8 cellular contexts compared by ENCODE assay signal in genomic region chr1:236143104-236143948, GRCh38. TPM values are rescaled to one million over a fixed set of nuclear protein-coding genes. Genes with fewer than 3 reads are reported as not detected.
DNase-seq lines count a peak whose midpoint lies in the region; ATAC-seq and TF ChIP-seq lines count a peak whose summit lies in the region.

No MANE protein-coding gene starts in this region.

- no peak overlapping the region for H3K27ac ChIP-seq in DOHH2 (ENCODE audit: low read depth, low read length)

- DNase-seq in LHCN-M2 (ENCODE audit: low read depth) (peak; percentile 48), foreskin fibroblast (peak; percentile 82 to 91), non-pigmented ciliary epithelial cell (ENCODE audit: low read depth) (peak; percentile 37), NCI-H1930 (lab: John Stamatoyannopoulos, UW) (no peak), SK-N-DZ (ENCODE audit: low spot score) (no peak)
- no peak for DNase-seq in activated T-cell treated with anti-CD3 and anti-CD28 coated beads, Interleukin-2, amount 50 U/mL, for 4 hours

- no peaks in the 10 kb centered on the region for H3K36me3 ChIP-seq in DOHH2 (ENCODE audit: control insufficient read depth, low read length)

- peaks cover 2% of the 10 kb centered on the region for H3K36me3 Mint-ChIP-seq in activated T-cell treated with anti-CD3 and anti-CD28 coated beads, Interleukin-2, amount 50 U/mL, for 4 hours (ENCODE audit: insufficient read depth)

- no peak for TF ChIP-seq CTCF in DOHH2 (IDR thresholded peaks at IDR 0.05; ENCODE audit: low read depth, low read length, poor library complexity, severe bottlenecking)
- TF ChIP-seq CTCF in foreskin fibroblast (IDR thresholded peaks at IDR 0.05; ENCODE audit: low read depth, low read length): no peak

- H3K27me3 ChIP-seq in DOHH2 (ENCODE audit: control insufficient read depth, low read length): peaks cover 40% of the 10 kb centered on the region

- ATAC-seq in GM21528 (IDR thresholded peaks at IDR 0.05; ENCODE audit: low FRiP score, unreplicated experiment): peak; percentile 35
- ATAC-seq in activated T-cell treated with anti-CD3 and anti-CD28 coated beads, Interleukin-2, amount 50 U/mL, for 4 hours: peak; percentile 60 to 65

- peak overlapping the region; percentile 66 for H3K4me2 ChIP-seq in DOHH2 (ENCODE audit: low read length)

- H3K79me2 ChIP-seq in DOHH2 (ENCODE audit: control insufficient read depth, low read length): peaks cover 15% of the 10 kb centered on the region

- no peaks in the 10 kb centered on the region for H3K9me3 ChIP-seq in DOHH2 (ENCODE audit: control insufficient read depth, insufficient read depth, low read length)

- peaks cover 9% of the 10 kb centered on the region for H4K20me1 ChIP-seq in DOHH2 (ENCODE audit: control insufficient read depth, insufficient read depth, low read depth, low read length)

- peaks cover 25% of the 10 kb centered on the region for H3K27me3 Mint-ChIP-seq in activated T-cell treated with anti-CD3 and anti-CD28 coated beads, Interleukin-2, amount 50 U/mL, for 4 hours (ENCODE audit: low read depth)

- peak overlapping the region; percentile 95 for H3K4me3 Mint-ChIP-seq in activated T-cell treated with anti-CD3 and anti-CD28 coated beads, Interleukin-2, amount 50 U/mL, for 4 hours

- no peaks in the 10 kb centered on the region for H3K9me3 Mint-ChIP-seq in activated T-cell treated with anti-CD3 and anti-CD28 coated beads, Interleukin-2, amount 50 U/mL, for 4 hours

- H3K9me2 ChIP-seq in DOHH2 (replicated peaks; ENCODE audit: control insufficient read depth, low read length): no peaks in the 10 kb centered on the region

- peaks cover 34% of the 10 kb centered on the region for H3K4me1 Mint-ChIP-seq in activated T-cell treated with anti-CD3 and anti-CD28 coated beads, Interleukin-2, amount 50 U/mL, for 4 hours (ENCODE audit: low read depth)

- peak overlapping the region; percentile 78 for H3K4me3 ChIP-seq in DOHH2 (ENCODE audit: low read length)
- H3K4me3 ChIP-seq in foreskin fibroblast (ENCODE audit: low read depth in 1 of 2, low read length in 2 of 2): peak overlapping the region; percentile 60 to 80

- H3K4me1 ChIP-seq in DOHH2 (ENCODE audit: control insufficient read depth, low read length): peaks cover 27% of the 10 kb centered on the region

- H3F3A ChIP-seq in DOHH2 (ENCODE audit: control insufficient read depth, insufficient read depth): peaks cover 12% of the 10 kb centered on the region

RNA-seq across cellular contexts. Expression of gene GPR137B, which starts 1.0 kb away (rescaled TPM):
- total RNA-seq in LHCN-M2 (2014; rRNA removed): 4.9 and 11.1 TPM in 2 replicates
- 7.1 TPM for polyA plus RNA-seq in LHCN-M2 (2012)
- total RNA-seq in activated T-cell treated with anti-CD3 and anti-CD28 coated beads, Interleukin-2, amount 50 U/mL, for 4 hours: 1 to 10 TPM; 5.0 to 6.0 (median 5.6) TPM
- 1.2 and 2.2 TPM in 2 replicates for polyA plus RNA-seq in SK-N-DZ (2014; cell fraction: cytosol; rRNA removed)
- 2.3 and 4.5 TPM in 2 replicates for polyA plus RNA-seq in SK-N-DZ (2014; cell fraction: nucleus; rRNA removed)

Comparison
In these comparisons a context has a peak if more than half of its experiments do, and no peak if none do; other contexts are left out.
1. DNase-seq: peak in LHCN-M2 (single experiment), foreskin fibroblast (2 of 2) and non-pigmented ciliary epithelial cell (single experiment); none in activated T-cell treated with anti-CD3 and anti-CD28 coated beads, Interleukin-2, amount 50 U/mL, for 4 hours (single experiment), NCI-H1930 (0 of 2) and SK-N-DZ (single experiment).